25 cellular contexts compared by ENCODE assay signal in genomic region chr1:226436472-226436854, GRCh38. TPM values are rescaled to one million over a fixed set of nuclear protein-coding genes. Genes with fewer than 3 reads are reported as not detected.
DNase-seq lines count a peak whose midpoint lies in the region; ATAC-seq, FAIRE-seq and TF ChIP-seq lines count a peak whose summit lies in the region.
"Had no signal": no experiment of that assay in that cellular context is flagged by ENCODE, and none has a peak within 500 bp of the region (broad histone marks: within the 10 kb centered on the region; RNA-seq: fewer than 3 reads in every experiment).

No MANE protein-coding gene starts in this region.

- H3K27me3 ChIP-seq in OCI-LY3 (ENCODE audit: low read depth, low read length) (peaks cover 34% of the 10 kb centered on the region), vagina (no peaks in the 10 kb centered on the region)
- H3K27me3 ChIP-seq: brain microvascular endothelial cell had no signal

- FAIRE-seq in frontal cortex (lab: Jason Lieb, UNC): no peak
- FAIRE-seq: colon, kidney, urothelium cell line had no signal

- ATAC-seq in GM21576 (IDR thresholded peaks at IDR 0.05; ENCODE audit: unreplicated experiment) (peak; percentile 25), naive B cell (ENCODE audit: low read depth in 2 of 2) (peak; percentile 26 to 38)
- ATAC-seq: CD8-positive, alpha-beta T cell; natural killer cell treated with Interleukin-12 subunit alpha and Interleukin-12 subunit beta and Interleukin-15 and Interleukin-18, amount 100 ng/mL, for 72 hours had no signal

- peak overlapping the region; percentile 31 for H3K4me2 ChIP-seq in OCI-LY3 (ENCODE audit: low read length)

- no peaks in the 10 kb centered on the region for H4K20me1 ChIP-seq in OCI-LY3 (ENCODE audit: insufficient read depth, low read length)

- H3K27me3 Mint-ChIP-seq in naive B cell: no peaks in the 10 kb centered on the region

- no peak; the same call in 1 of the 2 replicates for TF ChIP-seq CTCF in OCI-LY3 (IDR thresholded peaks at IDR 0.05; ENCODE audit: low read depth, low read length)
- TF ChIP-seq CTCF in vagina (IDR thresholded peaks at IDR 0.05): no peak

- no peaks in the 10 kb centered on the region for H3K79me2 ChIP-seq in OCI-LY3 (ENCODE audit: low read length)

- peaks cover 8% of the 10 kb centered on the region for H3K4me1 ChIP-seq in OCI-LY3 (ENCODE audit: low read length)
- H3K4me1 ChIP-seq in vagina: no peaks in the 10 kb centered on the region

- TF ChIP-seq POLR2A in vagina (IDR thresholded peaks at IDR 0.05): no peak

- no peak overlapping the region for H2AFZ ChIP-seq in OCI-LY3 (ENCODE audit: low read depth, low read length)
- H2AFZ ChIP-seq: PC-9 had no signal

- H3K4me3 Mint-ChIP-seq in naive B cell: peak overlapping the region in 6 of 8 donors; percentile 15 to 71 (median 53)
- H3K4me3 Mint-ChIP-seq: activated CD4-positive, alpha-beta T cell treated with anti-CD3 and anti-CD28 coated beads, Interleukin-2, amount 10 ng/mL, durations not matched to agents 7 days and 5 days; CD8-positive, alpha-beta T cell; natural killer cell treated with Interleukin-12 subunit alpha and Interleukin-12 subunit beta and Interleukin-15 and Interleukin-18, amount 100 ng/mL, for 72 hours; T-helper 2 cell treated with Interferon-gamma antibody and Interleukin-4, amounts not matched to agents 5 μg/mL and 100 μg/mL, for 36 hours had no signal

- H3K4me3 ChIP-seq in OCI-LY3 (ENCODE audit: low read length) (no peak overlapping the region), vagina (no peak overlapping the region)
- H3K4me3 ChIP-seq: PC-9, thoracic aorta had no signal

- H3K4me1 Mint-ChIP-seq in naive B cell: peaks cover 18 to 40% (median 31%) of the 10 kb centered on the region in 3 donors
- H3K4me1 Mint-ChIP-seq: activated CD4-positive, alpha-beta T cell treated with anti-CD3 and anti-CD28 coated beads, Interleukin-2, amount 10 ng/mL, durations not matched to agents 7 days and 5 days had no signal

- DNase-seq in DMS79 treated with DMSO at 0.1 percent for 48 hours (lab: John Stamatoyannopoulos, UW) (peak; percentile 52), DMS79 (lab: John Stamatoyannopoulos, UW) (no peak), naive B cell (no peak), vagina (ENCODE audit: extremely low spot score in 2 of 2) (no peak), cardiac septum (ENCODE audit: low spot score) (no peak), frontal cortex (ENCODE audit: low spot score in 2 of 2) (no peak)
- DNase-seq: activated CD4-positive, alpha-beta T cell treated with anti-CD3 and anti-CD28 coated beads, Interleukin-2, amount 10 ng/mL, durations not matched to agents 7 days and 5 days; activated naive CD4-positive, alpha-beta T cell treated with anti-CD3 and anti-CD28 coated beads, Interleukin-2, amount 50 U/mL, for 16 hours; amniotic stem cell; brain microvascular endothelial cell; CD8-positive, alpha-beta T cell; effector memory CD4-positive, alpha-beta T cell; GF-D8; kidney; PC-9; Right ventricle myocardium superior; stimulated activated CD4-positive, alpha-beta T cell treated with anti-CD3 and anti-CD28 coated beads, Interleukin-15, amount 100 ng/mL, for 24 hours; stimulated activated naive CD8-positive, alpha-beta T cell treated with anti-CD3 and anti-CD28 coated beads, Interleukin-15, Interleukin-2, amounts not matched to agents 100 U/mL and 50 U/mL, for 24 hours had no signal

- H3K9me3 Mint-ChIP-seq in naive B cell: peaks cover 0 to 2% (median 0%) of the 10 kb centered on the region in 7 donors
- H3K9me3 Mint-ChIP-seq: CD8-positive, alpha-beta T cell; natural killer cell treated with Interleukin-12 subunit alpha and Interleukin-12 subunit beta and Interleukin-15 and Interleukin-18, amount 100 ng/mL, for 72 hours; T-helper 2 cell treated with Interferon-gamma antibody and Interleukin-4, amounts not matched to agents 5 μg/mL and 100 μg/mL, for 36 hours had no signal

- H3K9ac ChIP-seq in OCI-LY3 (ENCODE audit: low read length): no peak overlapping the region

- H3K36me3 Mint-ChIP-seq in naive B cell: no peaks in the 10 kb centered on the region
- H3K36me3 Mint-ChIP-seq: CD8-positive, alpha-beta T cell; natural killer cell treated with Interleukin-12 subunit alpha and Interleukin-12 subunit beta and Interleukin-15 and Interleukin-18, amount 100 ng/mL, for 72 hours had no signal

- H3K36me3 ChIP-seq in OCI-LY3 (replicated peaks; ENCODE audit: low read depth, low read length) (no peaks in the 10 kb centered on the region), vagina (no peaks in the 10 kb centered on the region)
- H3K36me3 ChIP-seq: brain microvascular endothelial cell, thoracic aorta had no signal

- no peaks in the 10 kb centered on the region for H3K9me3 ChIP-seq in OCI-LY3 (ENCODE audit: insufficient read depth, low read length)
- no peaks in the 10 kb centered on the region for H3K9me3 ChIP-seq in vagina
- H3K9me3 ChIP-seq: thoracic aorta had no signal

- H3K27ac ChIP-seq in OCI-LY3 (ENCODE audit: low read length) (no peak overlapping the region), vagina (no peak overlapping the region)
- H3K27ac ChIP-seq: brain microvascular endothelial cell, PC-9, thoracic aorta had no signal

- peak overlapping the region; percentile 74 to 94 (median 92) for H3K27ac Mint-ChIP-seq in naive B cell
- H3K27ac Mint-ChIP-seq: activated CD4-positive, alpha-beta T cell treated with anti-CD3 and anti-CD28 coated beads, Interleukin-2, amount 10 ng/mL, durations not matched to agents 7 days and 5 days; CD8-positive, alpha-beta T cell; natural killer cell treated with Interleukin-12 subunit alpha and Interleukin-12 subunit beta and Interleukin-15 and Interleukin-18, amount 100 ng/mL, for 72 hours; T-helper 2 cell treated with Interferon-gamma antibody and Interleukin-4, amounts not matched to agents 5 μg/mL and 100 μg/mL, for 36 hours had no signal

- intact Hi-C loops in vagina (cut with DNase I): no loop called here
- intact Hi-C loops in cardiac septum (cut with DNase I): no loop called here

RNA-seq across cellular contexts. Expression of gene PARP1, which starts 28.6 kb away (rescaled TPM):
- 100 to 1,000 TPM; 156 to 250 (median 234) TPM for polyA plus RNA-seq in naive B cell (ENCODE audit: low read depth in 6 of 6)
- 64.6 TPM for total RNA-seq in vagina
- total RNA-seq in cardiac septum: 87.1 TPM
- 115 TPM for total RNA-seq in frontal cortex
